23 cellular contexts compared by ENCODE assay signal in the genomic region with DNA sequence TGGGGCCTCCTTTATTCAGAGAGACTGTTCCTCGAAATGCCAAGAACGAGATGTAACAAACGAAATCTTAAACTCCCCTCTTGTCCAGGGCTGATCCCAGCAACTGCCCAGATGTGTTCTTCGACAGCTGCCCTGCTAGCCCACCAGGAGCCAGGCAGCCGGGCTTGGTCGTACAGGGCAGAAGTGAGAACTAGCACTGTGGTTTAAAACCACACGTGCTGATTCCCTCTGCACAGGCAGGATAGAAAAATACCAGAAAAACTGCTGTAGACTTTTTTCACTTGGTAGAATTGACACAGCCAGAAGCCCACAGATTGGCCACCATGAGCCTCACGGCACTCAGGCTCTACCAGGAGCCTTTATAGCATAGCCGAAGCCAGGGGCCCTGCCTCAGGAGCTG. TPM values are rescaled to one million over a fixed set of nuclear protein-coding genes. Genes with fewer than 3 reads are reported as not detected.
A peak's percentile ranks its signal among the peaks of the same experiment; 100 is the strongest.
DNase-seq lines count a peak whose midpoint lies in the region; ATAC-seq and TF ChIP-seq lines count a peak whose summit lies in the region.
"Had no signal": no experiment of that assay in that cellular context is flagged by ENCODE, and none has a peak within 500 bp of the region (broad histone marks: within the 10 kb centered on the region; RNA-seq: fewer than 3 reads in every experiment).

No MANE protein-coding gene starts in this region.

- H3K4me1 ChIP-seq in CD8-positive, alpha-beta memory T cell (ENCODE audit: insufficient read depth, low read length): peaks cover 61% of the 10 kb centered on the region
- peaks cover 3 to 6% of the 10 kb centered on the region in 2 donors for H3K4me1 ChIP-seq in gastrocnemius medialis
- H3K4me1 ChIP-seq: testis had no signal

- H3K9me3 Mint-ChIP-seq in activated naive CD4-positive, alpha-beta T cell treated with anti-CD3 and anti-CD28 coated beads, Interleukin-2, amount 50 U/mL, for 24 hours: no peaks in the 10 kb centered on the region
- no peaks in the 10 kb centered on the region for H3K9me3 Mint-ChIP-seq in activated naive CD4-positive, alpha-beta T cell treated with anti-CD3 and anti-CD28 coated beads, Interleukin-2, amount 50 U/mL, for 72 hours
- no peaks in the 10 kb centered on the region for H3K9me3 Mint-ChIP-seq in CD8-positive, alpha-beta memory T cell
- H3K9me3 Mint-ChIP-seq in central memory CD8-positive, alpha-beta T cell: no peaks in the 10 kb centered on the region
- H3K9me3 Mint-ChIP-seq in stimulated activated naive B cell treated with anti-CD40 and anti-IgM and Interleukin-4, amounts not matched to agents 10 μg/mL and 1 μg/mL and 100 μg/mL, for 72 hours: no peaks in the 10 kb centered on the region
- H3K9me3 Mint-ChIP-seq: activated T-helper 2 cell treated with anti-CD3 and anti-CD28 coated beads, Interferon-gamma antibody, Interleukin-2, Interleukin-4, amounts not matched to agents 10 μg/mL and 5 μg/mL and 100 μg/mL, durations not matched to agents 14 hours and 24 hours and 36 hours had no signal

- H3K4me3 ChIP-seq in CD8-positive, alpha-beta memory T cell (ENCODE audit: low read length): no peak overlapping the region
- H3K4me3 ChIP-seq in gastrocnemius medialis: no peak overlapping the region
- H3K4me3 ChIP-seq: lung, MG63, testis had no signal

- no peaks in the 10 kb centered on the region for H3K27me3 Mint-ChIP-seq in activated naive CD4-positive, alpha-beta T cell treated with anti-CD3 and anti-CD28 coated beads, Interleukin-2, amount 50 U/mL, for 24 hours
- no peaks in the 10 kb centered on the region for H3K27me3 Mint-ChIP-seq in CD8-positive, alpha-beta memory T cell
- no peaks in the 10 kb centered on the region for H3K27me3 Mint-ChIP-seq in central memory CD8-positive, alpha-beta T cell
- no peaks in the 10 kb centered on the region for H3K27me3 Mint-ChIP-seq in stimulated activated naive B cell treated with anti-CD40 and anti-IgM and Interleukin-4, amounts not matched to agents 10 μg/mL and 1 μg/mL and 100 μg/mL, for 72 hours

- H3K27ac Mint-ChIP-seq in activated naive CD4-positive, alpha-beta T cell treated with anti-CD3 and anti-CD28 coated beads, Interleukin-2, amount 50 U/mL, for 24 hours: peak overlapping the region; percentile 46
- peak overlapping the region in 1 of 2 donors; percentile 65 for H3K27ac Mint-ChIP-seq in activated naive CD4-positive, alpha-beta T cell treated with anti-CD3 and anti-CD28 coated beads, Interleukin-2, amount 50 U/mL, for 72 hours
- H3K27ac Mint-ChIP-seq in CD8-positive, alpha-beta memory T cell: peak overlapping the region in 7 of 8 donors; percentile 82 to 96 (median 87)
- peak overlapping the region; percentile 64 for H3K27ac Mint-ChIP-seq in central memory CD8-positive, alpha-beta T cell (ENCODE audit: low read depth)
- no peak overlapping the region for H3K27ac Mint-ChIP-seq in stimulated activated naive B cell treated with anti-CD40 and anti-IgM and Interleukin-4, amounts not matched to agents 10 μg/mL and 1 μg/mL and 100 μg/mL, for 72 hours
- H3K27ac Mint-ChIP-seq: activated T-helper 2 cell treated with anti-CD3 and anti-CD28 coated beads, Interferon-gamma antibody, Interleukin-2, Interleukin-4, amounts not matched to agents 10 μg/mL and 5 μg/mL and 100 μg/mL, durations not matched to agents 14 hours and 24 hours and 36 hours had no signal

- ATAC-seq in activated naive CD4-positive, alpha-beta T cell treated with anti-CD3 and anti-CD28 coated beads, Interleukin-2, amount 50 U/mL, for 72 hours: no peak
- ATAC-seq in central memory CD8-positive, alpha-beta T cell (replicated peaks; ENCODE audit: extremely low read depth, poor library complexity, severe bottlenecking): peak; percentile 24
- ATAC-seq in gastrocnemius medialis: no peak
- ATAC-seq in stimulated activated naive B cell treated with anti-CD40 and anti-IgM and Interleukin-4, amounts not matched to agents 10 μg/mL and 1 μg/mL and 100 μg/mL, for 72 hours (replicated peaks): no peak

- H3K4me3 Mint-ChIP-seq in activated naive CD4-positive, alpha-beta T cell treated with anti-CD3 and anti-CD28 coated beads, Interleukin-2, amount 50 U/mL, for 24 hours: no peak overlapping the region
- H3K4me3 Mint-ChIP-seq in CD8-positive, alpha-beta memory T cell: peak overlapping the region in 5 of 7 donors; percentile 39 to 75 (median 48)
- no peak overlapping the region for H3K4me3 Mint-ChIP-seq in central memory CD8-positive, alpha-beta T cell
- H3K4me3 Mint-ChIP-seq in stimulated activated naive B cell treated with anti-CD40 and anti-IgM and Interleukin-4, amounts not matched to agents 10 μg/mL and 1 μg/mL and 100 μg/mL, for 72 hours: no peak overlapping the region

- no peak for DNase-seq in activated naive CD4-positive, alpha-beta T cell treated with anti-CD3 and anti-CD28 coated beads, Interleukin-2, amount 50 U/mL, for 72 hours (ENCODE audit: low spot score in 2 of 2)
- no peak for DNase-seq in CD8-positive, alpha-beta memory T cell
- no peak for DNase-seq in central memory CD8-positive, alpha-beta T cell (ENCODE audit: low spot score in 2 of 2)
- no peak for DNase-seq in gastrocnemius medialis
- DNase-seq in stimulated activated naive B cell treated with anti-CD40 and anti-IgM and Interleukin-4, amounts not matched to agents 10 μg/mL and 1 μg/mL and 100 μg/mL, for 72 hours: no peak
- no peak for DNase-seq in NCI-H1417 (lab: John Stamatoyannopoulos, UW)
- DNase-seq in stimulated activated CD4-positive, alpha-beta T cell treated with anti-CD3 and anti-CD28 coated beads, Interleukin-2, amount 100 ng/mL, for 24 hours: no peak
- DNase-seq: activated CD8-positive, alpha-beta memory T cell treated with anti-CD3 and anti-CD28 coated beads for 24 hours; DMS79; foreskin fibroblast; hypothalamus; IMR-90; islet precursor cell; MG63; NCI-H1694; NCI-H2171 treated with DMSO at 0.1 percent for 48 hours; retina; SHP77; testis had no signal

- H3K36me3 ChIP-seq in CD8-positive, alpha-beta memory T cell (ENCODE audit: insufficient read depth, low read length): peaks cover 23% of the 10 kb centered on the region
- H3K36me3 ChIP-seq in gastrocnemius medialis: peaks cover 2 to 72% of the 10 kb centered on the region in 2 donors

- no peak for TF ChIP-seq CTCF in gastrocnemius medialis (IDR thresholded peaks at IDR 0.05 in 4 of 5, conservative IDR thresholded peaks at IDR 0.05 in 1 of 5)

- H3K27me3 ChIP-seq in CD8-positive, alpha-beta memory T cell (ENCODE audit: insufficient read depth, low read length, poor library complexity, severe bottlenecking): no peaks in the 10 kb centered on the region
- no peaks in the 10 kb centered on the region for H3K27me3 ChIP-seq in gastrocnemius medialis
- H3K27me3 ChIP-seq: MG63, testis had no signal

- POLR2A ChIA-PET in CD8-positive, alpha-beta memory T cell (lab: Charles Lee): no interaction called here

- no peaks in the 10 kb centered on the region for H3K9me3 ChIP-seq in CD8-positive, alpha-beta memory T cell (ENCODE audit: low read length)
- no peaks in the 10 kb centered on the region for H3K9me3 ChIP-seq in gastrocnemius medialis
- H3K9me3 ChIP-seq: MG63, testis had no signal

- peaks cover 86% of the 10 kb centered on the region for H3K4me1 Mint-ChIP-seq in activated naive CD4-positive, alpha-beta T cell treated with anti-CD3 and anti-CD28 coated beads, Interleukin-2, amount 50 U/mL, for 24 hours
- peaks cover 40 to 82% (median 80%) of the 10 kb centered on the region in 3 donors for H3K4me1 Mint-ChIP-seq in CD8-positive, alpha-beta memory T cell
- H3K4me1 Mint-ChIP-seq in central memory CD8-positive, alpha-beta T cell: peaks cover 24% of the 10 kb centered on the region
- H3K4me1 Mint-ChIP-seq in stimulated activated naive B cell treated with anti-CD40 and anti-IgM and Interleukin-4, amounts not matched to agents 10 μg/mL and 1 μg/mL and 100 μg/mL, for 72 hours: peaks cover 20 to 35% of the 10 kb centered on the region in 2 donors

- in situ Hi-C loops in gastrocnemius medialis (cut with MboI; ENCODE audit: low sequenced_read_pairs in 4 of 4): no loop called here

- peaks cover under 1% of the 10 kb centered on the region for H3K36me3 Mint-ChIP-seq in activated naive CD4-positive, alpha-beta T cell treated with anti-CD3 and anti-CD28 coated beads, Interleukin-2, amount 50 U/mL, for 24 hours
- H3K36me3 Mint-ChIP-seq in activated naive CD4-positive, alpha-beta T cell treated with anti-CD3 and anti-CD28 coated beads, Interleukin-2, amount 50 U/mL, for 72 hours: peaks cover 12 to 21% of the 10 kb centered on the region in 2 donors
- H3K36me3 Mint-ChIP-seq in CD8-positive, alpha-beta memory T cell: peaks cover 8 to 86% (median 20%) of the 10 kb centered on the region in 3 donors
- peaks cover 36% of the 10 kb centered on the region for H3K36me3 Mint-ChIP-seq in central memory CD8-positive, alpha-beta T cell (ENCODE audit: insufficient read depth)
- peaks cover 66 to 68% of the 10 kb centered on the region in 2 donors for H3K36me3 Mint-ChIP-seq in stimulated activated naive B cell treated with anti-CD40 and anti-IgM and Interleukin-4, amounts not matched to agents 10 μg/mL and 1 μg/mL and 100 μg/mL, for 72 hours

- no peak for TF ChIP-seq POLR2A in gastrocnemius medialis (IDR thresholded peaks at IDR 0.05)

- no peak overlapping the region for H3K27ac ChIP-seq in CD8-positive, alpha-beta memory T cell (ENCODE audit: low read depth, low read length)
- peak overlapping the region in 3 of 4 donors; percentile 25 to 61 (median 52) for H3K27ac ChIP-seq in gastrocnemius medialis
- H3K27ac ChIP-seq: HL-60, testis had no signal

- CTCF ChIA-PET in CD8-positive, alpha-beta memory T cell (lab: Charles Lee): interaction anchor here (1.7 kb wide), 1 partner anchor 12 kb away, joined by 6 read pairs; no protein-coding TSS in a partner anchor

- intact Hi-C loops in gastrocnemius medialis (cut with DNase I; ENCODE audit: low total_unique reads): no loop called here

RNA-seq across cellular contexts. Expression of a gene that starts 33.1 kb away (rescaled TPM):
- 1 to 10 TPM; 9.2 to 9.6 TPM for total RNA-seq in activated naive CD4-positive, alpha-beta T cell treated with anti-CD3 and anti-CD28 coated beads, Interleukin-2, amount 50 U/mL, for 72 hours
- total RNA-seq in CD8-positive, alpha-beta memory T cell: 10 to 100 TPM; 26.5 to 28.4 TPM
- 6.9 TPM for polyA plus RNA-seq in CD8-positive, alpha-beta memory T cell
- 1 to 10 TPM; 1.9 to 5.1 (median 2.7) TPM for total RNA-seq in gastrocnemius medialis

Comparison
In these comparisons a context has a peak if more than half of its experiments do, and no peak if none do; other contexts are left out.
1. H3K4me3 Mint-ChIP-seq: peak in CD8-positive, alpha-beta memory T cell (5 of 7); none in activated naive CD4-positive, alpha-beta T cell treated with anti-CD3 and anti-CD28 coated beads, Interleukin-2, amount 50 U/mL, for 24 hours (single experiment), central memory CD8-positive, alpha-beta T cell (single experiment) and stimulated activated naive B cell treated with anti-CD40 and anti-IgM and Interleukin-4, amounts not matched to agents 10 μg/mL and 1 μg/mL and 100 μg/mL, for 72 hours (0 of 2).